Comparison of ENCODE assay signal across 15 cellular contexts in the genomic region with DNA sequence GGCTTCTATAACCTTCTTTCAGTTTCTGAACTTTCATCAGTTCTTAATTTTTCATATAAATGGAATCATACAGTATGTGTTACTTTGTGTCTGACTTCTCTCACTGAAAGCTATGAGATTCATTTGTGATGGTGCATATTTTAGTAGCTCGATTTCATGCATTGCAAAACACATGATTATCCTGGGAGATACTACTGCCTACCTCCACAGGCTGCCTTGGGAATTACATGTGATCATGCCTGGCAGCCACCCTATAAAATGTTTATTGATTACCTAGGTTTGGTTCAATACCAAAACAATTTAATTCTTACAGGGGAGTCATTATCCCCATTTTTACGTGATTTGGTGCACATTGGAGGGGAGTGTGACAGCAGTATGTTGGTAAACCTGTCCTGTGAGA. TPM values are rescaled to one million over a fixed set of nuclear protein-coding genes. Genes with fewer than 3 reads are reported as not detected.
DNase-seq lines count a peak whose midpoint lies in the region; ATAC-seq and TF ChIP-seq lines count a peak whose summit lies in the region.
"Had no signal": no experiment of that assay in that cellular context is flagged by ENCODE, and none has a peak within 500 bp of the region (broad histone marks: within the 10 kb centered on the region; RNA-seq: fewer than 3 reads in every experiment).

No MANE protein-coding gene starts in this region.

- peaks cover 39% of the 10 kb centered on the region for H3K27me3 ChIP-seq in PC-3 (ENCODE audit: low read length)
- peaks cover 0 to 12% (median 0%) of the 10 kb centered on the region in 4 donors for H3K27me3 ChIP-seq in esophagus squamous epithelium

- H3K27ac Mint-ChIP-seq in activated T-helper 1 cell treated with anti-CD3 and anti-CD28 coated beads, Interleukin-12 subunit alpha, Interleukin-12 subunit beta, Interleukin-2, Interleukin-4 antibody, amounts not matched to agents 30 ng/mL and 10 ng/mL and 1 ng/mL, durations not matched to agents 14 hours and 24 hours and 36 hours, result no peak overlapping the region

- intact Hi-C loops in PC-3 (cut with micrococcal nuclease), result no loop called here
- intact Hi-C loops in esophagus squamous epithelium (cut with DNase I), result no loop called here
- intact Hi-C loops in activated T-helper 1 cell treated with anti-CD3 and anti-CD28 coated beads, Interleukin-12 subunit alpha, Interleukin-12 subunit beta, Interleukin-2, Interleukin-4 antibody, amounts not matched to agents 30 ng/mL and 10 ng/mL and 1 ng/mL, durations not matched to agents 14 hours and 24 hours and 36 hours (cut with micrococcal nuclease), result no loop called here

- H3K36me3 ChIP-seq in PC-3 (ENCODE audit: low read depth, low read length) (no peaks in the 10 kb centered on the region), esophagus squamous epithelium (no peaks in the 10 kb centered on the region)

- no peak overlapping the region for H2AFZ ChIP-seq in PC-3 (ENCODE audit: low read length)

- BruUV-seq in PC-3 (replicated peaks; lab: Mats Ljungman, UMichigan), result no TSS peak

- no peaks in the 10 kb centered on the region for H3K36me3 Mint-ChIP-seq in activated T-helper 1 cell treated with anti-CD3 and anti-CD28 coated beads, Interleukin-12 subunit alpha, Interleukin-12 subunit beta, Interleukin-2, Interleukin-4 antibody, amounts not matched to agents 30 ng/mL and 10 ng/mL and 1 ng/mL, durations not matched to agents 14 hours and 24 hours and 36 hours (ENCODE audit: low read depth)

- H3K4me3 ChIP-seq in PC-3 (ENCODE audit: low read length), result no peak overlapping the region
- no peak overlapping the region for H3K4me3 ChIP-seq in fibroblast of the aortic adventitia (ENCODE audit: low read depth, low read length)
- no peak overlapping the region for H3K4me3 ChIP-seq in esophagus squamous epithelium

- H4K20me1 ChIP-seq in PC-3 (ENCODE audit: low read length), result peaks cover 7% of the 10 kb centered on the region; the same call in 1 of the 2 replicates

- TF ChIP-seq CTCF in PC-3 (conservative IDR thresholded peaks at IDR 0.05; ENCODE audit: low read depth, low read length) (peak; percentile 32; the same call in 1 of the 2 replicates), fibroblast of the aortic adventitia (IDR thresholded peaks at IDR 0.05; ENCODE audit: insufficient read depth, low read length) (peak; percentile 1), esophagus squamous epithelium (IDR thresholded peaks at IDR 0.05) (peak in 1 of 6 experiments; percentile 22)

- peaks cover 7% of the 10 kb centered on the region for H3K27me3 Mint-ChIP-seq in activated T-helper 1 cell treated with anti-CD3 and anti-CD28 coated beads, Interleukin-12 subunit alpha, Interleukin-12 subunit beta, Interleukin-2, Interleukin-4 antibody, amounts not matched to agents 30 ng/mL and 10 ng/mL and 1 ng/mL, durations not matched to agents 14 hours and 24 hours and 36 hours (ENCODE audit: insufficient read depth)

- H3K9me2 ChIP-seq in PC-3 (replicated peaks; ENCODE audit: low read length), result no peaks in the 10 kb centered on the region

- CTCF ChIA-PET in PC-3 (lab: Charles Lee), result no interaction called here

- DNase-seq in DMS53 (lab: John Stamatoyannopoulos, UW) (peak; percentile 27), DMS53 treated with DMSO at 0.1 percent for 48 hours (lab: John Stamatoyannopoulos, UW; ENCODE audit: unreplicated experiment) (no peak), PC-3 (no peak), fibroblast of the aortic adventitia (ENCODE audit: low read depth) (no peak), esophagus squamous epithelium (lab: John Stamatoyannopoulos, UW) (no peak), SIG-M5 treated with dmso at 0.1 percent for 504 hours (lab: John Stamatoyannopoulos, UW; ENCODE audit: unreplicated experiment) (no peak)
- DNase-seq in activated T-helper 1 cell treated with anti-CD3 and anti-CD28 coated beads, Interleukin-12 subunit alpha, Interleukin-12 subunit beta, Interleukin-2, Interleukin-4 antibody, amounts not matched to agents 30 ng/mL and 10 ng/mL and 1 ng/mL, durations not matched to agents 14 hours and 24 hours and 36 hours (ENCODE audit: low spot score), result no peak
- DNase-seq: 8988T, Caco-2, DMS79, NCI-H1048, NCI-H2227 treated with DMSO at 0.1 percent for 48 hours, NCI-H526 had no signal

- no peaks in the 10 kb centered on the region for H3K9me3 Mint-ChIP-seq in activated T-helper 1 cell treated with anti-CD3 and anti-CD28 coated beads, Interleukin-12 subunit alpha, Interleukin-12 subunit beta, Interleukin-2, Interleukin-4 antibody, amounts not matched to agents 30 ng/mL and 10 ng/mL and 1 ng/mL, durations not matched to agents 14 hours and 24 hours and 36 hours

- H3K9me3 ChIP-seq in PC-3 (ENCODE audit: low read length), result no peaks in the 10 kb centered on the region
- no peaks in the 10 kb centered on the region for H3K9me3 ChIP-seq in esophagus squamous epithelium
- H3K9me3 ChIP-seq: Caco-2 had no signal

- no peak overlapping the region for H3K4me2 ChIP-seq in PC-3 (ENCODE audit: low read length)

- no peak overlapping the region for H3K9ac ChIP-seq in PC-3 (ENCODE audit: low read length)

- no peaks in the 10 kb centered on the region for H3K4me1 Mint-ChIP-seq in activated T-helper 1 cell treated with anti-CD3 and anti-CD28 coated beads, Interleukin-12 subunit alpha, Interleukin-12 subunit beta, Interleukin-2, Interleukin-4 antibody, amounts not matched to agents 30 ng/mL and 10 ng/mL and 1 ng/mL, durations not matched to agents 14 hours and 24 hours and 36 hours (ENCODE audit: low read depth)

- TF ChIP-seq POLR2A in esophagus squamous epithelium (IDR thresholded peaks at IDR 0.05), result no peak

- WGBS in esophagus squamous epithelium, 2 donors, result 67 to 74% methylated on average over 2 of the region's 2 CpGs

- no peak overlapping the region for H3K4me3 Mint-ChIP-seq in activated T-helper 1 cell treated with anti-CD3 and anti-CD28 coated beads, Interleukin-12 subunit alpha, Interleukin-12 subunit beta, Interleukin-2, Interleukin-4 antibody, amounts not matched to agents 30 ng/mL and 10 ng/mL and 1 ng/mL, durations not matched to agents 14 hours and 24 hours and 36 hours

- POLR2A ChIA-PET in PC-3 (lab: Charles Lee; ENCODE audit: unreplicated experiment), result no interaction called here

- H3F3A ChIP-seq in PC-3 (ENCODE audit: low read length, unreplicated experiment), result no peaks in the 10 kb centered on the region

- no peak overlapping the region for H3K27ac ChIP-seq in PC-3 (ENCODE audit: low read length)
- H3K27ac ChIP-seq in esophagus squamous epithelium, result no peak overlapping the region
- H3K27ac ChIP-seq: RWPE1 had no signal

- ATAC-seq in PC-3 (no peak), HG02938 (IDR thresholded peaks at IDR 0.05; ENCODE audit: unreplicated experiment) (no peak)

- H3K79me2 ChIP-seq in PC-3 (ENCODE audit: low read length), result no peaks in the 10 kb centered on the region

- H3K4me1 ChIP-seq in PC-3 (ENCODE audit: insufficient read depth, low read length), result peaks cover 33% of the 10 kb centered on the region
- peaks cover 5 to 59% (median 14%) of the 10 kb centered on the region in 3 donors for H3K4me1 ChIP-seq in esophagus squamous epithelium
- H3K4me1 ChIP-seq: Caco-2 had no signal

RNA-seq across cellular contexts. Expression of gene PAK1, which starts 34.1 kb away (rescaled TPM):
- 26.1 and 29.8 TPM in 2 replicates for total RNA-seq in PC-3 (2014; rRNA removed)
- total RNA-seq in fibroblast of the aortic adventitia (ENCODE audit: low replicate concordance), result 56.2 and 95.2 TPM in 2 replicates
- 10 to 100 TPM; 17.4 to 41.6 (median 24.8) TPM for total RNA-seq in esophagus squamous epithelium
- 33.1 and 38.4 TPM in 2 replicates for total RNA-seq in activated T-helper 1 cell treated with anti-CD3 and anti-CD28 coated beads, Interleukin-12 subunit alpha, Interleukin-12 subunit beta, Interleukin-2, Interleukin-4 antibody, amounts not matched to agents 30 ng/mL and 10 ng/mL and 1 ng/mL, durations not matched to agents 14 hours and 24 hours and 36 hours
